Comparison of ENCODE assay signal across 24 cellular contexts in the genomic region with DNA sequence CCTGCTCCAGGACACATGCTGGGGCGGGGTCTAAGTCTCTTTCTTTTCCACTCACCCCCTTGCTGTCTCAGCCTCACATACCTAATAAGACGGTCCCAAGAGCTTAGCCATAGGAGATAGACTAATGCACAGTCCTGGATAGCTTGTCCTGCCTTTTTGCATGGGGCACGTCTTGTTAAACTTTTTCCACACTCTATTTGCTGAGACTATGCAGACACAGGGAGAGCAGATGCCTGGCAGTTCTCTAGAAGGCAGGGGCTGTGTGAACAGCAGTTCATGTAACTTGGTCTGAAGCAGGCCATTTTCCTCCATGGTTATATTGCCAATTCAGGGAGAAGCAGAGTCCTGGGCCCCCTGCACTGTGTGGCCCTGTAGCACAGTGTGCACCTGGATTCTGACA.
A peak's percentile ranks its signal among the peaks of the same experiment; 100 is the strongest.
DNase-seq lines count a peak whose midpoint lies in the region; ATAC-seq and TF ChIP-seq lines count a peak whose summit lies in the region.
"Had no signal": no experiment of that assay in that cellular context is flagged by ENCODE, and none has a peak within 500 bp of the region (broad histone marks: within the 10 kb centered on the region; RNA-seq: fewer than 3 reads in every experiment).

No MANE protein-coding gene starts in this region.

- no peaks in the 10 kb centered on the region for H3K36me3 Mint-ChIP-seq in chondrocyte (ENCODE audit: low read depth)
- H3K36me3 Mint-ChIP-seq in osteocyte (ENCODE audit: unreplicated experiment) = peaks cover 4% of the 10 kb centered on the region
- H3K36me3 Mint-ChIP-seq in T-helper 17 cell (ENCODE audit: low read depth) = no peaks in the 10 kb centered on the region
- H3K36me3 Mint-ChIP-seq: IgD-negative memory B cell had no signal

- H3K4me2 ChIP-seq in BLaER1 = peak overlapping the region; percentile 93
- H3K4me2 ChIP-seq: KMS-11 had no signal

- H3K4me3 ChIP-seq in BLaER1 = no peak overlapping the region
- H3K4me3 ChIP-seq: SJCRH30 had no signal

- no peaks in the 10 kb centered on the region for H3K27me3 ChIP-seq in BLaER1
- H3K27me3 ChIP-seq: SJCRH30 had no signal

- H4K20me1 ChIP-seq in BLaER1 = no peaks in the 10 kb centered on the region

- no peak for ATAC-seq in HG02678 (IDR thresholded peaks at IDR 0.05; ENCODE audit: unreplicated experiment)
- ATAC-seq in T-helper 17 cell = no peak
- ATAC-seq: PC-3 had no signal

- H3K4me3 Mint-ChIP-seq in chondrocyte (ENCODE audit: unreplicated experiment) (no peak overlapping the region), osteocyte (ENCODE audit: unreplicated experiment) (no peak overlapping the region), T-helper 17 cell (no peak overlapping the region)
- H3K4me3 Mint-ChIP-seq: B cell, IgD-negative memory B cell had no signal

- peaks cover 100% of the 10 kb centered on the region for H3K4me1 ChIP-seq in BLaER1

- no peaks in the 10 kb centered on the region for H3K36me3 ChIP-seq in BLaER1
- H3K36me3 ChIP-seq: SJCRH30 had no signal

- TF ChIP-seq CTCF in chondrocyte (IDR thresholded peaks at IDR 0.05) (no peak), osteocyte (IDR thresholded peaks at IDR 0.05) (no peak)

- DNase-seq in DMS 273 (lab: John Stamatoyannopoulos, UW; ENCODE audit: unreplicated experiment) (peak; percentile 30), DMS 273 treated with DMSO at 0.1 percent for 48 hours (lab: John Stamatoyannopoulos, UW) (no peak), chondrocyte (ENCODE audit: low spot score) (peak; percentile 10), osteocyte (ENCODE audit: extremely low spot score, unreplicated experiment) (no peak), T-helper 17 cell (no peak)
- no peak for DNase-seq in activated T-cell treated with anti-CD3 and anti-CD28 coated beads, Interleukin-2, amount 50 U/mL, for 1 hour
- DNase-seq: DMS79; EL; GF-D8; NCI-H1092; NCI-H1417 treated with DMSO at 0.1 percent for 48 hours; NCI-H187 treated with DMSO at 0.1 percent for 48 hours; NCI-H345; NCI-H510A treated with DMSO at 0.1 percent for 48 hours; NK-92 treated with Interleukin-12 subunit alpha and Interleukin-12 subunit beta, amount 100 ng/mL, for 24 hours; PC-3; SJCRH30 had no signal

- no peaks in the 10 kb centered on the region for H3K27me3 Mint-ChIP-seq in chondrocyte (ENCODE audit: low read depth)
- no peaks in the 10 kb centered on the region for H3K27me3 Mint-ChIP-seq in osteocyte (ENCODE audit: unreplicated experiment)
- peaks cover 28% of the 10 kb centered on the region for H3K27me3 Mint-ChIP-seq in T-helper 17 cell
- H3K27me3 Mint-ChIP-seq: IgD-negative memory B cell had no signal

- H3K27ac ChIP-seq in BLaER1 = peak overlapping the region; percentile 92
- H3K27ac ChIP-seq: 22Rv1, HL-60, KMS-11, SJCRH30 had no signal

- H3K9me3 ChIP-seq in BLaER1 = no peaks in the 10 kb centered on the region
- H3K9me3 ChIP-seq in T-helper 17 cell (ENCODE audit: control insufficient read depth, low read length, poor library complexity, severe bottlenecking) = no peaks in the 10 kb centered on the region
- H3K9me3 ChIP-seq: SJCRH30 had no signal

- H3K9me3 Mint-ChIP-seq in chondrocyte (ENCODE audit: low read depth) = no peaks in the 10 kb centered on the region
- H3K9me3 Mint-ChIP-seq in osteocyte (ENCODE audit: unreplicated experiment) = no peaks in the 10 kb centered on the region
- H3K9me3 Mint-ChIP-seq: IgD-negative memory B cell had no signal

- peak overlapping the region; percentile 98 for H3K27ac Mint-ChIP-seq in chondrocyte (ENCODE audit: unreplicated experiment)
- peak overlapping the region; percentile 98 for H3K27ac Mint-ChIP-seq in osteocyte (ENCODE audit: unreplicated experiment)
- H3K27ac Mint-ChIP-seq in T-helper 17 cell = no peak overlapping the region
- H3K27ac Mint-ChIP-seq: B cell, IgD-negative memory B cell had no signal

- H3K9ac ChIP-seq in BLaER1 = no peak overlapping the region; the same call in 1 of the 2 replicates
- H3K9ac ChIP-seq: KMS-11 had no signal

- H3K4me1 Mint-ChIP-seq in chondrocyte (ENCODE audit: low read depth) (peaks cover 91% of the 10 kb centered on the region), osteocyte (ENCODE audit: unreplicated experiment) (peaks cover 88% of the 10 kb centered on the region), T-helper 17 cell (peaks cover 2% of the 10 kb centered on the region)
- H3K4me1 Mint-ChIP-seq: IgD-negative memory B cell had no signal

Comparison
In these comparisons a context has a peak if more than half of its experiments do, and no peak if none do; other contexts are left out.
1. DNase-seq: peak in DMS 273 (single experiment) and chondrocyte (single experiment); none in DMS 273 treated with DMSO at 0.1 percent for 48 hours (single experiment), osteocyte (single experiment), activated T-cell treated with anti-CD3 and anti-CD28 coated beads, Interleukin-2, amount 50 U/mL, for 1 hour (single experiment) and T-helper 17 cell (0 of 3).